In the genomic region with DNA sequence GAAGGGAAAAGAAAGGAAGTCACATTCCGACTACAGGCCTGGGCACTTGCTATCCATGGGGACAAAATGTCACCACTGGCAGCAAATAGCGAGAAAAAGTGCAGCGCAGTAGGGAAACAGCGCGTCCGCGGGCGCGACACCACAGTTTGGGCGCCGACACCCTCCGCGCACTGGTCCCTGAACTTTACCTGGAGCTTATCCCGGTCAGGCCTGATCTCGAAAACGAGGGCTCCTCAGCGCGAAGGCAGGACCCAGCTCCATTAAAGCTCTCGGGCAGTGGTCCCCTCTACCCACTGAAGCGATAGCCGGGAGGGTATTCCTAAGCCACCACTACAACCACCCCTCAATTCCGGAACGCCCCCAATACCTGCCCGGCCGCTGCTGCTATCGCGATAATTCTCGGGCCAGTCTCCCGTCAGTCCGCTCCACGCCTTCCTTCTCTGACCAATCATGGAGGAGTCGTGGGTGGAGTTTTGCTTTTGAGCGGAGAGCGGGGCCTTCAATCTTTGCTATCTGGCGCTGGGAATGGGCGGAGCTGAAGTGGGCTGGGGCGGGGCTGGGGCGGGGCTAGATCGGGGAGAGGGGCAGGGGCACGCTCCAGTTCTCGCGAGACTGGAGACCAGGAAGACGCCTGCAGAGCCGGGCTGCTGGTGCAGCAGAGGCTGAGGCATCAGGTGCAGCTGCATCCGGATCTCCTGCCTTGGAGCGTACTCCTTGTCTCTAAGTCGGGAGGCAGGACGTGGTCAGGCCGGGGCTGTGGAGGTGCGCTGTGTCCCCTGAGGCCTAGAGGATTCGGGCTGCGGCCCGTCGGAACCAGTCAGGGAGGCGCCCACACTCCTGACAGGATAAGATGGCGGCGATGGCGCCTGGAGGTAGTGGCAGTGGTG, we compare ENCODE assay signal across 8 cellular contexts. TPM values are rescaled to one million over a fixed set of nuclear protein-coding genes. Genes with fewer than 3 reads are reported as not detected.
DNase-seq lines count a peak whose midpoint lies in the region; ATAC-seq and TF ChIP-seq lines count a peak whose summit lies in the region.

A gene with protein sequence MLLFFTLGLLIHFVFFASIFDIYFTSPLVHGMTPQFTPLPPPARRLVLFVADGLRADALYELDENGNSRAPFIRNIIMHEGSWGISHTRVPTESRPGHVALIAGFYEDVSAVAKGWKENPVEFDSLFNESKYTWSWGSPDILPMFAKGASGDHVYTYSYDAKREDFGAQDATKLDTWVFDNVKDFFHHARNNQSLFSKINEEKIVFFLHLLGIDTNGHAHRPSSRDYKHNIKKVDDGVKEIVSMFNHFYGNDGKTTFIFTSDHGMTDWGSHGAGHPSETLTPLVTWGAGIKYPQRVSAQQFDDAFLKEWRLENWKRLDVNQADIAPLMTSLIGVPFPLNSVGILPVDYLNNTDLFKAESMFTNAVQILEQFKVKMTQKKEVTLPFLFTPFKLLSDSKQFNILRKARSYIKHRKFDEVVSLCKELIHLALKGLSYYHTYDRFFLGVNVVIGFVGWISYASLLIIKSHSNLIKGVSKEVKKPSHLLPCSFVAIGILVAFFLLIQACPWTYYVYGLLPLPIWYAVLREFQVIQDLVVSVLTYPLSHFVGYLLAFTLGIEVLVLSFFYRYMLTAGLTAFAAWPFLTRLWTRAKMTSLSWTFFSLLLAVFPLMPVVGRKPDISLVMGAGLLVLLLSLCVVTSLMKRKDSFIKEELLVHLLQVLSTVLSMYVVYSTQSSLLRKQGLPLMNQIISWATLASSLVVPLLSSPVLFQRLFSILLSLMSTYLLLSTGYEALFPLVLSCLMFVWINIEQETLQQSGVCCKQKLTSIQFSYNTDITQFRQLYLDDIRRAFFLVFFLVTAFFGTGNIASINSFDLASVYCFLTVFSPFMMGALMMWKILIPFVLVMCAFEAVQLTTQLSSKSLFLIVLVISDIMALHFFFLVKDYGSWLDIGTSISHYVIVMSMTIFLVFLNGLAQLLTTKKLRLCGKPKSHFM (minus strand): TSS at position 401 of the 887 bp plus-strand sequence. CDS start 25,703 bp downstream, outside the sequence.
A gene with protein sequence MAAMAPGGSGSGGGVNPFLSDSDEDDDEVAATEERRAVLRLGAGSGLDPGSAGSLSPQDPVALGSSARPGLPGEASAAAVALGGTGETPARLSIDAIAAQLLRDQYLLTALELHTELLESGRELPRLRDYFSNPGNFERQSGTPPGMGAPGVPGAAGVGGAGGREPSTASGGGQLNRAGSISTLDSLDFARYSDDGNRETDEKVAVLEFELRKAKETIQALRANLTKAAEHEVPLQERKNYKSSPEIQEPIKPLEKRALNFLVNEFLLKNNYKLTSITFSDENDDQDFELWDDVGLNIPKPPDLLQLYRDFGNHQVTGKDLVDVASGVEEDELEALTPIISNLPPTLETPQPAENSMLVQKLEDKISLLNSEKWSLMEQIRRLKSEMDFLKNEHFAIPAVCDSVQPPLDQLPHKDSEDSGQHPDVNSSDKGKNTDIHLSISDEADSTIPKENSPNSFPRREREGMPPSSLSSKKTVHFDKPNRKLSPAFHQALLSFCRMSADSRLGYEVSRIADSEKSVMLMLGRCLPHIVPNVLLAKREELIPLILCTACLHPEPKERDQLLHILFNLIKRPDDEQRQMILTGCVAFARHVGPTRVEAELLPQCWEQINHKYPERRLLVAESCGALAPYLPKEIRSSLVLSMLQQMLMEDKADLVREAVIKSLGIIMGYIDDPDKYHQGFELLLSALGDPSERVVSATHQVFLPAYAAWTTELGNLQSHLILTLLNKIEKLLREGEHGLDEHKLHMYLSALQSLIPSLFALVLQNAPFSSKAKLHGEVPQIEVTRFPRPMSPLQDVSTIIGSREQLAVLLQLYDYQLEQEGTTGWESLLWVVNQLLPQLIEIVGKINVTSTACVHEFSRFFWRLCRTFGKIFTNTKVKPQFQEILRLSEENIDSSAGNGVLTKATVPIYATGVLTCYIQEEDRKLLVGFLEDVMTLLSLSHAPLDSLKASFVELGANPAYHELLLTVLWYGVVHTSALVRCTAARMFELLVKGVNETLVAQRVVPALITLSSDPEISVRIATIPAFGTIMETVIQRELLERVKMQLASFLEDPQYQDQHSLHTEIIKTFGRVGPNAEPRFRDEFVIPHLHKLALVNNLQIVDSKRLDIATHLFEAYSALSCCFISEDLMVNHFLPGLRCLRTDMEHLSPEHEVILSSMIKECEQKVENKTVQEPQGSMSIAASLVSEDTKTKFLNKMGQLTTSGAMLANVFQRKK (plus strand): TSS at position 600 of the 887 bp plus-strand sequence. CDS start 251 bp downstream, at position 851.

- H3K4me3 ChIP-seq in GM12864 (ENCODE audit: low read depth, low read length) (peak within 1 kb of the TSS; percentile 80), ovary (peak within 1 kb of the TSS; percentile 70), thyroid gland (replicated peaks in 1 of 3) (peak within 1 kb of the TSS; percentile 52 to 93 (median 76))

- TF ChIP-seq CTCF in GM12864 (IDR thresholded peaks at IDR 0.05; ENCODE audit: low read depth, low read length, missing control alignments), result no peak
- no peak for TF ChIP-seq CTCF in ovary (IDR thresholded peaks at IDR 0.05)
- no peak for TF ChIP-seq CTCF in thyroid gland (IDR thresholded peaks at IDR 0.05)

- no peaks in the 10 kb centered on the region for H3K9me3 ChIP-seq in ovary
- H3K9me3 ChIP-seq in thyroid gland, result no peaks in the 10 kb centered on the region

- peaks cover 7% of the 10 kb centered on the region for H3K4me1 ChIP-seq in ovary (ENCODE audit: insufficient read depth)
- peaks cover 11 to 23% of the 10 kb centered on the region in 2 donors for H3K4me1 ChIP-seq in thyroid gland

- DNase-seq in GM12864 (ENCODE audit: low read depth) (peak; percentile 95), NCI-H1417 (lab: John Stamatoyannopoulos, UW) (peak; percentile 95 to 100 (median 100)), SW 1271 (lab: John Stamatoyannopoulos, UW) (peak; percentile 92 to 95), Right ventricle myocardium inferior (ENCODE audit: missing footprints) (peak; percentile 95), ovary (peak; percentile 92 to 96 (median 94)), thyroid gland (peak; percentile 96 to 97)
- DNase-seq in activated naive CD8-positive, alpha-beta T cell treated with anti-CD3 and anti-CD28 coated beads, Interleukin-2, amount 50 U/mL, for 16 hours (ENCODE audit: low read depth, low spot score), result peak; percentile 91

- TF ChIP-seq POLR2A in ovary (IDR thresholded peaks at IDR 0.05) (peak; percentile 19), thyroid gland (IDR thresholded peaks at IDR 0.05) (peak in 1 of 2 donors; percentile 80)

- WGBS in ovary, 3 donors, result 0 to 1% (median 1%) methylated on average over 51 to 58 of the region's 58 CpGs
- 0 to 1% methylated on average over 28 to 46 of the region's 58 CpGs for WGBS in thyroid gland, 2 donors

- H3K27ac ChIP-seq in ovary (peak within 1 kb of the TSS in 1 of 2 donors; percentile 50), thyroid gland (peak within 1 kb of the TSS; percentile 15 to 71 (median 41))

- intact Hi-C loops in Right ventricle myocardium inferior (cut with DNase I), result loop anchor here (1.0 to 5.0 kb wide), 2 partner anchors 339 to 395 kb away; no protein-coding TSS in a partner anchor
- intact Hi-C loops in ovary (cut with DNase I), result loop anchor here (5.0 to 10.0 kb wide), 5 partner anchors 58 to 798 kb away; a partner anchor contains a TSS
- intact Hi-C loops in thyroid gland (cut with DNase I), result no loop called here

- no peaks in the 10 kb centered on the region for H3K27me3 ChIP-seq in ovary
- H3K27me3 ChIP-seq in thyroid gland, result no peaks in the 10 kb centered on the region

- ATAC-seq in HG02759 (IDR thresholded peaks at IDR 0.05; ENCODE audit: unreplicated experiment) (peak; percentile 93), Right ventricle myocardium inferior (peak; percentile 99)

- TF ChIP-seq EP300 in ovary (IDR thresholded peaks at IDR 0.05), result no peak

- H3K36me3 ChIP-seq in ovary (no peaks in the 10 kb centered on the region), thyroid gland (no peaks in the 10 kb centered on the region)

RNA-seq across cellular contexts. Expression of the first gene that starts in this region (rescaled TPM):
- total RNA-seq in Right ventricle myocardium inferior (21.0 TPM), ovary (10 to 100 TPM; 17.7 to 29.1 (median 26.1) TPM), thyroid gland (10 to 100 TPM; 34.2 to 84.9 (median 40.7) TPM)
- 10 to 100 TPM in 1 of 2 donors, 1 to 10 TPM in 1; 8.0 to 15.4 TPM for polyA plus RNA-seq in ovary

RNA-seq across cellular contexts. Expression of the second gene that starts in this region (rescaled TPM):
- total RNA-seq in Right ventricle myocardium inferior (11.1 TPM), ovary (10 to 100 TPM; 21.5 to 32.7 (median 27.8) TPM), thyroid gland (100 to 1,000 TPM in 1 of 4 donors, 10 to 100 TPM in 3; 48.2 to 101 (median 56.9) TPM)
- polyA plus RNA-seq in ovary, result 10 to 100 TPM; 11.2 to 11.7 TPM
